30 cellular contexts compared by ENCODE assay signal in the genomic region with DNA sequence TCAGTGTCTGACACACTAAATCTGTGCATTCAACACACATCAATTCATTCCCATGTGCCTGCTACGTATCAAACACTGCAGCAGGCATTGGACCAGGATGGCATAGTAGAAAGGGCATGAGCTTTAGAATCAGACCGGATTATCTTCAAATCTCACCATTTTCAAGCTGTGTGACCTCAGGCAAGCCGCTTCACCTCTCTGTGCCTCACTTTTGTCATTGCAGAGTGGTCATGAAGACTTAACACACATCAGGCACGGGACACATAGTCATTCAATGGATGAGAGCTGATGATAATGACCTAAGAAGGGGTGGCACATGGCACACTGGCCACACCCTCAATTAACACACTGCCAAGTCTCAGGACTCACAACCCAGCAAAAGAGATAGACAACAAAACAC. TPM values are rescaled to one million over a fixed set of nuclear protein-coding genes. Genes with fewer than 3 reads are reported as not detected.
A peak's percentile ranks its signal among the peaks of the same experiment; 100 is the strongest.
DNase-seq lines count a peak whose midpoint lies in the region; ATAC-seq, FAIRE-seq and TF ChIP-seq lines count a peak whose summit lies in the region.
"Had no signal": no experiment of that assay in that cellular context is flagged by ENCODE, and none has a peak within 500 bp of the region (broad histone marks: within the 10 kb centered on the region; RNA-seq: fewer than 3 reads in every experiment).

No MANE protein-coding gene starts in this region.

- no peaks in the 10 kb centered on the region for H3K27me3 ChIP-seq in bronchial epithelial cell (ENCODE audit: control insufficient read depth, insufficient read depth, low read length)
- H3K27me3 ChIP-seq: BLaER1 treated with 17β-estradiol and CSF1 and Interleukin-3, amounts not matched to agents 10 nM and 100 nM had no signal

- H3K36me3 ChIP-seq in bronchial epithelial cell (ENCODE audit: control insufficient read depth, insufficient read depth, low read length), result no peaks in the 10 kb centered on the region
- H3K36me3 ChIP-seq: BLaER1 treated with 17β-estradiol and CSF1 and Interleukin-3, amounts not matched to agents 10 nM and 100 nM had no signal

- peak; percentile 55 for FAIRE-seq in bronchial epithelial cell (lab: Jason Lieb, UNC)
- FAIRE-seq: A204.1, GM12878, GM12892, GM18507, GM19239 had no signal

- DNase-seq in D341Med (ENCODE audit: low spot score) (peak; percentile 3), bronchial epithelial cell (ENCODE audit: low read depth) (no peak), mesenteric fat pad (ENCODE audit: low spot score) (peak; percentile 64), NCI-H2171 (lab: John Stamatoyannopoulos, UW) (no peak)
- no peak for DNase-seq in stimulated activated naive CD4-positive, alpha-beta T cell treated with Interleukin-2 at 50 U/mL for 16 hours (lab: John Stamatoyannopoulos, UW)
- DNase-seq: 8988T; ACHN; AML-193; Caco-2; Calu3; CD4-positive, alpha-beta T cell; CD8-positive, alpha-beta T cell; DMS 273 treated with DMSO at 0.1 percent for 48 hours; DMS153; DMS53; DMS79; DND-41; EL; GDM1 had no signal

- no peak overlapping the region for H3K4me3 ChIP-seq in bronchial epithelial cell (ENCODE audit: low read depth, low read length)
- H3K4me3 ChIP-seq: BLaER1 treated with 17β-estradiol and CSF1 and Interleukin-3, amounts not matched to agents 10 nM and 100 nM; GM12878 had no signal

- no peak for TF ChIP-seq CTCF in bronchial epithelial cell (IDR thresholded peaks at IDR 0.05; ENCODE audit: insufficient read depth, low read length, severe bottlenecking)

- ATAC-seq in SK-N-SH treated with all-trans-retinoic acid at 6 μM for 48 hours (no peak), HG02798 (IDR thresholded peaks at IDR 0.05; ENCODE audit: poor library complexity, unreplicated experiment) (no peak)
- ATAC-seq: CD8-positive, alpha-beta T cell; GM12878 had no signal

TF ChIP-seq in SK-N-SH treated with all-trans-retinoic acid at 6 μM for 48 hours, 23 proteins besides CTCF, POLR2A, EP300 and RAD21:
- no peak for TF ChIP-seq ZC3H10 (CRISPR knock-in tag; IDR thresholded peaks at IDR 0.05)
- TF ChIP-seq, protein P1, sequence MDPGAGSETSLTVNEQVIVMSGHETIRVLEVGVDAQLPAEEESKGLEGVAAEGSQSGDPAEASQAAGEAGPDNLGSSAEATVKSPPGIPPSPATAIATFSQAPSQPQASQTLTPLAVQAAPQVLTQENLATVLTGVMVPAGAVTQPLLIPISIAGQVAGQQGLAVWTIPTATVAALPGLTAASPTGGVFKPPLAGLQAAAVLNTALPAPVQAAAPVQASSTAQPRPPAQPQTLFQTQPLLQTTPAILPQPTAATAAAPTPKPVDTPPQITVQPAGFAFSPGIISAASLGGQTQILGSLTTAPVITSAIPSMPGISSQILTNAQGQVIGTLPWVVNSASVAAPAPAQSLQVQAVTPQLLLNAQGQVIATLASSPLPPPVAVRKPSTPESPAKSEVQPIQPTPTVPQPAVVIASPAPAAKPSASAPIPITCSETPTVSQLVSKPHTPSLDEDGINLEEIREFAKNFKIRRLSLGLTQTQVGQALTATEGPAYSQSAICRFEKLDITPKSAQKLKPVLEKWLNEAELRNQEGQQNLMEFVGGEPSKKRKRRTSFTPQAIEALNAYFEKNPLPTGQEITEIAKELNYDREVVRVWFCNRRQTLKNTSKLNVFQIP (CRISPR knock-in tag; IDR thresholded peaks at IDR 0.05; ENCODE audit: borderline replicate concordance, low read depth), result no peak

RNA-seq across cellular contexts. Expression of a gene that starts 46.8 kb away (rescaled TPM):
- total RNA-seq in bronchial epithelial cell, result under 0.01 and 0.51 TPM in 2 replicates
- total RNA-seq in mesenteric fat pad, result 0.93 TPM
- total RNA-seq: A673; B cell; CD4-positive, alpha-beta T cell; CD8-positive, alpha-beta T cell; Daoy; GM12878 had no signal

Comparison
In these comparisons a context has a peak if more than half of its experiments do, and no peak if none do; other contexts are left out.
1. DNase-seq: peak in D341Med (single experiment) and mesenteric fat pad (single experiment); none in bronchial epithelial cell (single experiment), stimulated activated naive CD4-positive, alpha-beta T cell treated with Interleukin-2 at 50 U/mL for 16 hours (single experiment) and NCI-H2171 (single experiment).